8 cellular contexts compared by ENCODE assay signal in genomic region chr2:27085062-27085669, GRCh38. TPM values are rescaled to one million over a fixed set of nuclear protein-coding genes. Genes with fewer than 3 reads are reported as not detected.
A peak's percentile ranks its signal among the peaks of the same experiment; 100 is the strongest.
DNase-seq lines count a peak whose midpoint lies in the region; ATAC-seq and TF ChIP-seq lines count a peak whose summit lies in the region.

No MANE protein-coding gene starts in this region.

- H3K4me3 Mint-ChIP-seq in natural killer cell = peak overlapping the region; percentile 80

- H4K20me1 ChIP-seq in MM.1S (ENCODE audit: insufficient read depth, low read length) = no peaks in the 10 kb centered on the region

- peak overlapping the region; percentile 59 for H3K4me2 ChIP-seq in MM.1S (ENCODE audit: low read depth, low read length)

- H3K9me3 Mint-ChIP-seq in natural killer cell = no peaks in the 10 kb centered on the region

- H3K27ac ChIP-seq in MM.1S (ENCODE audit: low read length) (peak overlapping the region; percentile 46; the same call in 1 of the 2 replicates), duodenal mucosa (ENCODE audit: low read depth, low read length) (peak overlapping the region; percentile 85)

- H3K27ac Mint-ChIP-seq in natural killer cell = peak overlapping the region; percentile 79 to 87

- no peak for DNase-seq in AG10803 (ENCODE audit: low read depth)
- no peak for DNase-seq in MM.1S
- DNase-seq in natural killer cell = no peak
- no peak for DNase-seq in hippocampal formation (lab: John Stamatoyannopoulos, UW)
- no peak for DNase-seq in OCI-M1 (lab: John Stamatoyannopoulos, UW)
- no peak for DNase-seq in Ammon's horn (ENCODE audit: low spot score)

- no peak for ATAC-seq in natural killer cell
- ATAC-seq in HG02938 (IDR thresholded peaks at IDR 0.05; ENCODE audit: unreplicated experiment) = no peak

- H3K4me1 Mint-ChIP-seq in natural killer cell = peaks cover 29 to 40% of the 10 kb centered on the region in 2 donors

- intact Hi-C loops in natural killer cell (cut with micrococcal nuclease) = loop anchor here (5.0 to 10.0 kb wide), 2 partner anchors 50 to 127 kb away; partner anchors contain the start of genes ATRAID, PREB, PRR30 and SLC5A6

- H3K79me2 ChIP-seq in MM.1S (ENCODE audit: low read length) = peaks cover 24% of the 10 kb centered on the region

- H3K9ac ChIP-seq in MM.1S (ENCODE audit: low read length) (peak overlapping the region; percentile 65; the same call in 1 of the 2 replicates), duodenal mucosa (ENCODE audit: low read depth in 1 of 2, low read length in 2 of 2) (peak overlapping the region; percentile 58 to 76)

- no peaks in the 10 kb centered on the region for H3K9me3 ChIP-seq in MM.1S (replicated peaks; ENCODE audit: insufficient read depth, low read length)
- no peaks in the 10 kb centered on the region for H3K9me3 ChIP-seq in duodenal mucosa (ENCODE audit: control insufficient read depth in 1 of 2, low read length in 2 of 2)

- H3K4me3 ChIP-seq in AG10803 (ENCODE audit: low read length) (peak overlapping the region; percentile 50), MM.1S (ENCODE audit: low read length) (peak overlapping the region; percentile 64), duodenal mucosa (ENCODE audit: low read depth in 1 of 2, low read length in 2 of 2) (peak overlapping the region; percentile 76 to 78)

- H3K27me3 ChIP-seq in MM.1S (replicated peaks; ENCODE audit: insufficient read depth, low read length) = no peaks in the 10 kb centered on the region
- no peaks in the 10 kb centered on the region for H3K27me3 ChIP-seq in duodenal mucosa (ENCODE audit: control insufficient read depth in 1 of 2, insufficient read depth in 2 of 2, low read length in 2 of 2)

- H3K4me1 ChIP-seq in MM.1S (ENCODE audit: low read length) (peaks cover 22% of the 10 kb centered on the region), duodenal mucosa (ENCODE audit: control insufficient read depth in 1 of 2, insufficient read depth in 2 of 2, low read length in 2 of 2) (peaks cover 34 to 49% of the 10 kb centered on the region in 2 donors)

- TF ChIP-seq CTCF in AG10803 (conservative IDR thresholded peaks at IDR 0.05; ENCODE audit: low read length) = no peak
- no peak for TF ChIP-seq CTCF in MM.1S (IDR thresholded peaks at IDR 0.05; ENCODE audit: low read length)
- TF ChIP-seq CTCF in natural killer cell (IDR thresholded peaks at IDR 0.05) = no peak

- peaks cover 24% of the 10 kb centered on the region for H3F3A ChIP-seq in MM.1S (ENCODE audit: insufficient read depth, low read length)

- peak overlapping the region; percentile 29; the same call in 1 of the 2 replicates for H2AFZ ChIP-seq in MM.1S (ENCODE audit: low read length)

- H3K36me3 ChIP-seq in MM.1S (replicated peaks; ENCODE audit: insufficient read depth, low read length) (no peaks in the 10 kb centered on the region), duodenal mucosa (ENCODE audit: control insufficient read depth in 1 of 2, insufficient read depth in 2 of 2, low read length in 2 of 2) (no peaks in the 10 kb centered on the region)

- H3K27me3 Mint-ChIP-seq in natural killer cell (ENCODE audit: low read depth in 2 of 2) = no peaks in the 10 kb centered on the region

- no peaks in the 10 kb centered on the region for H3K9me2 ChIP-seq in MM.1S (replicated peaks; ENCODE audit: insufficient read depth, low read length)

- H3K36me3 Mint-ChIP-seq in natural killer cell = no peaks in the 10 kb centered on the region

RNA-seq across cellular contexts. Expression of gene KHK, which starts 1.4 kb away (rescaled TPM):
- 1 to 10 TPM; 3.7 to 4.0 (median 3.8) TPM for total RNA-seq in natural killer cell

RNA-seq across cellular contexts. Expression of gene EMILIN1, which starts 6.8 kb away (rescaled TPM):
- under 1 TPM; 0.31 to 0.78 (median 0.41) TPM for total RNA-seq in natural killer cell

RNA-seq across cellular contexts. Expression of gene OST4, which starts 13.7 kb away (rescaled TPM):
- total RNA-seq in natural killer cell = 100 to 1,000 TPM; 178 to 207 (median 192) TPM

RNA-seq across cellular contexts. Expression of gene AGBL5, which starts 33.7 kb away (rescaled TPM):
- total RNA-seq in natural killer cell = 10 to 100 TPM in 2 of 3 donors, 1 to 10 TPM in 1; 10.0 to 12.0 (median 10.8) TPM

RNA-seq across cellular contexts. Expression of gene CGREF1, which starts 33.8 kb away (rescaled TPM):
- total RNA-seq in natural killer cell = not detected
